Comparison of ENCODE assay signal across 8 cellular contexts in genomic region chr2:1750935-1751767, GRCh38. TPM values are rescaled to one million over a fixed set of nuclear protein-coding genes. Genes with fewer than 3 reads are reported as not detected.
DNase-seq lines count a peak whose midpoint lies in the region; ATAC-seq and TF ChIP-seq lines count a peak whose summit lies in the region.

No MANE protein-coding gene starts in this region.

- peak; percentile 57 for ATAC-seq in GM21528 (IDR thresholded peaks at IDR 0.05; ENCODE audit: low FRiP score, unreplicated experiment)
- peak; percentile 80 to 85 for ATAC-seq in lower lobe of right lung
- no peak for ATAC-seq in HG03439 (IDR thresholded peaks at IDR 0.05; ENCODE audit: unreplicated experiment)

- DNase-seq in NCI-H1930 (lab: John Stamatoyannopoulos, UW) (peak; percentile 41 to 44), colonic mucosa (peak; percentile 57), lower lobe of right lung (peak; percentile 76)
- peak; percentile 31 for DNase-seq in stimulated activated CD8-positive, alpha-beta memory T cell treated with anti-CD3 and anti-CD28 coated beads, Interleukin-4, amount 100 ng/mL, for 24 hours (ENCODE audit: low read depth)

- no peaks in the 10 kb centered on the region for H3K4me1 ChIP-seq in colonic mucosa
- peaks cover 3% of the 10 kb centered on the region for H3K4me1 ChIP-seq in lower lobe of right lung

- no peaks in the 10 kb centered on the region for H3K27me3 ChIP-seq in colonic mucosa
- H3K27me3 ChIP-seq in lower lobe of right lung (ENCODE audit: low read depth): peaks cover 4% of the 10 kb centered on the region

- H3K9me3 ChIP-seq in colonic mucosa (no peaks in the 10 kb centered on the region), lower lobe of right lung (no peaks in the 10 kb centered on the region)

- H3K9ac ChIP-seq in colonic mucosa (ENCODE audit: low read depth in 2 of 2, low read length in 2 of 2): no peak overlapping the region

- TF ChIP-seq CTCF in C4-2B (conservative IDR thresholded peaks at IDR 0.05) (peak; percentile 82), VCaP (conservative IDR thresholded peaks at IDR 0.05) (peak; percentile 93), colonic mucosa (IDR thresholded peaks at IDR 0.05) (peak; percentile 81), lower lobe of right lung (IDR thresholded peaks at IDR 0.05) (peak; percentile 80)

- H3K36me3 ChIP-seq in colonic mucosa: no peaks in the 10 kb centered on the region
- H3K36me3 ChIP-seq in lower lobe of right lung: no peaks in the 10 kb centered on the region

- intact Hi-C loops in colonic mucosa (cut with DNase I) (no loop called here), lower lobe of right lung (cut with DNase I) (no loop called here)

- H3K27ac ChIP-seq in C4-2B: no peak overlapping the region
- H3K27ac ChIP-seq in VCaP: peak overlapping the region; percentile 68
- H3K27ac ChIP-seq in colonic mucosa: no peak overlapping the region
- H3K27ac ChIP-seq in lower lobe of right lung: no peak overlapping the region

- H3K4me3 ChIP-seq in colonic mucosa (no peak overlapping the region), lower lobe of right lung (no peak overlapping the region)

RNA-seq across cellular contexts. Expression of gene PXDN, which starts 6.8 kb away (rescaled TPM):
- 10 to 100 TPM in 1 of 2 donors, 1 to 10 TPM in 1; 9.5 to 20.0 TPM for total RNA-seq in colonic mucosa
- 36.3 TPM for total RNA-seq in lower lobe of right lung
